ENCODE assay signal across 10 cellular contexts in the genomic region with DNA sequence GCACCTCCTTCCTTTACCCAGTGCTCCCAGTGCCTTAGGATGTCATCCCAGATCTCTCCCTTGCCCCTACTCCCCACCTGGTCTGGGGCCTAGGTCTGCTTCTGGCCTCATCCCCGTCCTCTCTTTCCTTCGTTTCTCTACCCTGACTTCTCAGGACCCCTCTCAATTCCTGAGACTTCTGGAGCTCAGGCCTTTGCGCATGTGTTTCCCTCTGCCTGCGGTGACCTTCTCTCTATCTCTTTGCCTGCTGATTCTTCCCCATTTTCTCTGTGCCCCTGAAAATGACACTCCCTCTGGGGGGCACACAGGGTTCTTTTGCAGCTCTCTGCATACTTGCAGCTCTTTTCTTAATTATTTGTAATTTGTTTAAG. TPM values are rescaled to one million over a fixed set of nuclear protein-coding genes. Genes with fewer than 3 reads are reported as not detected.
DNase-seq lines count a peak whose midpoint lies in the region; ATAC-seq and TF ChIP-seq lines count a peak whose summit lies in the region.
"Had no signal": no experiment of that assay in that cellular context is flagged by ENCODE, and none has a peak within 500 bp of the region (broad histone marks: within the 10 kb centered on the region; RNA-seq: fewer than 3 reads in every experiment).

No MANE protein-coding gene starts in this region.

- H3K36me3 ChIP-seq in CD4-positive, CD25-positive, alpha-beta regulatory T cell (ENCODE audit: control insufficient read depth, insufficient read depth, low read length) = no peaks in the 10 kb centered on the region
- H3K36me3 ChIP-seq in KOPT-K1 (ENCODE audit: insufficient read depth, low read length) = no peaks in the 10 kb centered on the region
- no peaks in the 10 kb centered on the region for H3K36me3 ChIP-seq in adipocyte (ENCODE audit: control insufficient read depth, insufficient read depth, low read length, severe bottlenecking)
- no peaks in the 10 kb centered on the region for H3K36me3 ChIP-seq in muscle layer of duodenum (ENCODE audit: control insufficient read depth in 1 of 2, insufficient read depth in 2 of 2, low read length in 2 of 2)
- no peaks in the 10 kb centered on the region for H3K36me3 ChIP-seq in endodermal cell (ENCODE audit: control insufficient read depth, insufficient read depth, low read length)
- H3K36me3 ChIP-seq: thoracic aorta had no signal

- WGBS in endodermal cell (ENCODE audit: insufficient coverage in 1 of 2, insufficient read length in 1 of 2), 2 experiments = 90 to 96% methylated on average over 4 of the region's 4 CpGs

- intact Hi-C loops in Right ventricle myocardium superior (cut with DNase I) = no loop called here

- peaks cover 38% of the 10 kb centered on the region for H3K27me3 Mint-ChIP-seq in CD4-positive, CD25-positive, alpha-beta regulatory T cell
- H3K27me3 Mint-ChIP-seq in endodermal cell (ENCODE audit: insufficient read depth) = no peaks in the 10 kb centered on the region

- no peak overlapping the region for H3K27ac ChIP-seq in CD4-positive, CD25-positive, alpha-beta regulatory T cell (ENCODE audit: insufficient read depth, low read length, poor library complexity, severe bottlenecking)
- peak overlapping the region; percentile 84 for H3K27ac ChIP-seq in KOPT-K1 (ENCODE audit: low read depth, low read length, poor library complexity, severe bottlenecking)
- peak overlapping the region; percentile 42 for H3K27ac ChIP-seq in muscle layer of duodenum (ENCODE audit: low read length)
- H3K27ac ChIP-seq in endodermal cell (ENCODE audit: low read depth, low read length) = no peak overlapping the region
- H3K27ac ChIP-seq: thoracic aorta had no signal

- H3K9me3 Mint-ChIP-seq in CD4-positive, CD25-positive, alpha-beta regulatory T cell = no peaks in the 10 kb centered on the region
- peaks cover 4% of the 10 kb centered on the region for H3K9me3 Mint-ChIP-seq in endodermal cell

- ATAC-seq in CD4-positive, CD25-positive, alpha-beta regulatory T cell (ENCODE audit: low read depth in 2 of 2) = no peak
- ATAC-seq in Right ventricle myocardium superior (ENCODE audit: poor library complexity) = no peak
- ATAC-seq in GM21390 (IDR thresholded peaks at IDR 0.05; ENCODE audit: unreplicated experiment) = no peak

- DNase-seq in CD4-positive, CD25-positive, alpha-beta regulatory T cell = no peak
- DNase-seq in adipocyte (ENCODE audit: low read depth) (no peak), endodermal cell (no peak), Right ventricle myocardium superior (no peak), NOMO-1 (lab: John Stamatoyannopoulos, UW; ENCODE audit: unreplicated experiment in 2 of 2) (no peak)
- DNase-seq: COR-L47 had no signal

- H3K27ac Mint-ChIP-seq in CD4-positive, CD25-positive, alpha-beta regulatory T cell = peak overlapping the region in 2 of 3 donors; percentile 18 to 64
- H3K27ac Mint-ChIP-seq in endodermal cell = no peak overlapping the region

- H3K4me1 Mint-ChIP-seq in CD4-positive, CD25-positive, alpha-beta regulatory T cell = peaks cover 5 to 22% (median 14%) of the 10 kb centered on the region in 4 donors
- peaks cover 19% of the 10 kb centered on the region for H3K4me1 Mint-ChIP-seq in endodermal cell

- peaks cover 4% of the 10 kb centered on the region for H3K36me3 Mint-ChIP-seq in CD4-positive, CD25-positive, alpha-beta regulatory T cell
- no peaks in the 10 kb centered on the region for H3K36me3 Mint-ChIP-seq in endodermal cell (ENCODE audit: low read depth)

- H3K4me3 Mint-ChIP-seq in CD4-positive, CD25-positive, alpha-beta regulatory T cell = peak overlapping the region in 1 of 4 donors; percentile 1
- no peak overlapping the region for H3K4me3 Mint-ChIP-seq in endodermal cell

- peaks cover 9% of the 10 kb centered on the region for H3K27me3 ChIP-seq in CD4-positive, CD25-positive, alpha-beta regulatory T cell (ENCODE audit: control insufficient read depth, insufficient read depth, low read length)
- H3K27me3 ChIP-seq in adipocyte (replicated peaks; ENCODE audit: control insufficient read depth, insufficient read depth, low read length) = no peaks in the 10 kb centered on the region
- no peaks in the 10 kb centered on the region for H3K27me3 ChIP-seq in muscle layer of duodenum (ENCODE audit: low read depth, low read length)
- no peaks in the 10 kb centered on the region for H3K27me3 ChIP-seq in endodermal cell (ENCODE audit: control insufficient read depth, insufficient read depth, low read length, poor library complexity, severe bottlenecking)

- H3K9ac ChIP-seq in adipocyte (ENCODE audit: low read length) (peak overlapping the region; percentile 79), endodermal cell (ENCODE audit: extremely low read depth, low read length, poor library complexity, severe bottlenecking) (no peak overlapping the region)

- no peak for TF ChIP-seq CTCF in endodermal cell (conservative IDR thresholded peaks at IDR 0.05)

- H3K4me3 ChIP-seq in CD4-positive, CD25-positive, alpha-beta regulatory T cell (ENCODE audit: low read depth, low read length) = no peak overlapping the region
- H3K4me3 ChIP-seq in adipocyte (ENCODE audit: low read length) = peak overlapping the region; percentile 63
- no peak overlapping the region for H3K4me3 ChIP-seq in muscle layer of duodenum (ENCODE audit: low read depth in 1 of 2, low read length in 2 of 2)
- H3K4me3 ChIP-seq in endodermal cell (ENCODE audit: low read length) = no peak overlapping the region
- H3K4me3 ChIP-seq: thoracic aorta had no signal

- peaks cover 8% of the 10 kb centered on the region for H3K4me1 ChIP-seq in CD4-positive, CD25-positive, alpha-beta regulatory T cell (ENCODE audit: control insufficient read depth, insufficient read depth, low read length, poor library complexity, severe bottlenecking)
- H3K4me1 ChIP-seq in adipocyte (ENCODE audit: control insufficient read depth, insufficient read depth, low read length) (peaks cover 23% of the 10 kb centered on the region), muscle layer of duodenum (ENCODE audit: control insufficient read depth in 1 of 2, insufficient read depth in 2 of 2, low read length in 2 of 2) (peaks cover 0 to 9% of the 10 kb centered on the region in 2 donors), endodermal cell (ENCODE audit: control insufficient read depth, insufficient read depth, low read length) (no peaks in the 10 kb centered on the region)

- no peaks in the 10 kb centered on the region for H3K9me3 ChIP-seq in CD4-positive, CD25-positive, alpha-beta regulatory T cell (ENCODE audit: control insufficient read depth in 2 of 2, low read length in 2 of 2)
- H3K9me3 ChIP-seq in KOPT-K1 (ENCODE audit: insufficient read depth, low read length, poor library complexity, severe bottlenecking) (no peaks in the 10 kb centered on the region), adipocyte (ENCODE audit: control insufficient read depth, low read length) (no peaks in the 10 kb centered on the region), muscle layer of duodenum (ENCODE audit: control insufficient read depth in 1 of 2, low read length in 2 of 2) (no peaks in the 10 kb centered on the region), endodermal cell (ENCODE audit: control insufficient read depth, low read length) (no peaks in the 10 kb centered on the region)
- H3K9me3 ChIP-seq: thoracic aorta had no signal

RNA-seq across cellular contexts. Expression of gene ADORA2B, which starts 13.5 kb away (rescaled TPM):
- total RNA-seq in CD4-positive, CD25-positive, alpha-beta regulatory T cell = not detected
- polyA plus RNA-seq in CD4-positive, CD25-positive, alpha-beta regulatory T cell = under 1 TPM in 3 of 4 donors, not detected in 1; 0.18 to 0.99 (median 0.39) TPM
- total RNA-seq in endodermal cell = 1 to 10 TPM; 1.8 to 2.0 TPM
- polyA plus RNA-seq in endodermal cell (2013, experiment 1 of 2) = 3.3 TPM
- polyA plus RNA-seq in endodermal cell (2013, experiment 2 of 2) = 4.0 TPM
- total RNA-seq in Right ventricle myocardium superior = 0.46 TPM

RNA-seq across cellular contexts. Expression of gene ZSWIM7, which starts 41.0 kb away (rescaled TPM):
- 11.6 TPM for total RNA-seq in CD4-positive, CD25-positive, alpha-beta regulatory T cell
- polyA plus RNA-seq in CD4-positive, CD25-positive, alpha-beta regulatory T cell = 10 to 100 TPM; 43.5 to 55.2 (median 51.2) TPM
- total RNA-seq in endodermal cell = 10 to 100 TPM; 45.5 to 58.8 TPM
- 53.4 TPM for polyA plus RNA-seq in endodermal cell (2013, experiment 1 of 2)
- 50.8 TPM for polyA plus RNA-seq in endodermal cell (2013, experiment 2 of 2)
- 21.0 TPM for total RNA-seq in Right ventricle myocardium superior

RNA-seq across cellular contexts. Expression of gene TTC19, which starts 41.2 kb away (rescaled TPM):
- 44.3 TPM for total RNA-seq in CD4-positive, CD25-positive, alpha-beta regulatory T cell
- 10 to 100 TPM; 28.7 to 38.2 (median 29.0) TPM for polyA plus RNA-seq in CD4-positive, CD25-positive, alpha-beta regulatory T cell
- total RNA-seq in endodermal cell (10 to 100 TPM; 48.2 to 53.2 TPM), Right ventricle myocardium superior (19.0 TPM)
- polyA plus RNA-seq in endodermal cell (2013, experiment 1 of 2) = 46.0 TPM
- 45.3 TPM for polyA plus RNA-seq in endodermal cell (2013, experiment 2 of 2)

Comparison
In these comparisons a context has a peak if more than half of its experiments do, and no peak if none do; other contexts are left out.
1. H3K27ac ChIP-seq: peak in KOPT-K1 (single experiment) and muscle layer of duodenum (single experiment); none in CD4-positive, CD25-positive, alpha-beta regulatory T cell (single experiment) and endodermal cell (single experiment).